1 cellular context compared by ENCODE assay signal in the genomic region with DNA sequence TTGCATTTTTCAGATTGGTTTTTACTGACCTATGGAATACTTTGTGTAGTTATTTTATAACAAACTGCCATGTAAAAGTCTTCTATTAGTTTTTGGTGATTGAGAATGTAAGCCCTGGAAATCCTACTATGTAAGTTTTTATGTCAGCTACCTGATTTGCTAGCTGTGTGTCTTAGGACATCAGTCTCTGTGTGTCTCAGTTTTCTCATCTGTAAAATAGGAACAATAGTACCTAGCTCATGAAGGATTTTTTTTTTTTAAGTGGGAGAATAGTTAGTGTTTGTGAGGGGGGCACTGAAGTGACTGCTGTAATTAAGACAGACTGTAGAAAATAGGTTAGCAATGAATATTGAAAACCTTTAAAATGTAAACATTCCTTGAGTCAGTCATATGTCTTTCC.
TF ChIP-seq lines count a peak whose summit lies in the region.

No MANE protein-coding gene starts in this region.

TF ChIP-seq in K562, 482 proteins besides CTCF, POLR2A, EP300 and RAD21 (continued from another document):
- TF ChIP-seq, protein P1, sequence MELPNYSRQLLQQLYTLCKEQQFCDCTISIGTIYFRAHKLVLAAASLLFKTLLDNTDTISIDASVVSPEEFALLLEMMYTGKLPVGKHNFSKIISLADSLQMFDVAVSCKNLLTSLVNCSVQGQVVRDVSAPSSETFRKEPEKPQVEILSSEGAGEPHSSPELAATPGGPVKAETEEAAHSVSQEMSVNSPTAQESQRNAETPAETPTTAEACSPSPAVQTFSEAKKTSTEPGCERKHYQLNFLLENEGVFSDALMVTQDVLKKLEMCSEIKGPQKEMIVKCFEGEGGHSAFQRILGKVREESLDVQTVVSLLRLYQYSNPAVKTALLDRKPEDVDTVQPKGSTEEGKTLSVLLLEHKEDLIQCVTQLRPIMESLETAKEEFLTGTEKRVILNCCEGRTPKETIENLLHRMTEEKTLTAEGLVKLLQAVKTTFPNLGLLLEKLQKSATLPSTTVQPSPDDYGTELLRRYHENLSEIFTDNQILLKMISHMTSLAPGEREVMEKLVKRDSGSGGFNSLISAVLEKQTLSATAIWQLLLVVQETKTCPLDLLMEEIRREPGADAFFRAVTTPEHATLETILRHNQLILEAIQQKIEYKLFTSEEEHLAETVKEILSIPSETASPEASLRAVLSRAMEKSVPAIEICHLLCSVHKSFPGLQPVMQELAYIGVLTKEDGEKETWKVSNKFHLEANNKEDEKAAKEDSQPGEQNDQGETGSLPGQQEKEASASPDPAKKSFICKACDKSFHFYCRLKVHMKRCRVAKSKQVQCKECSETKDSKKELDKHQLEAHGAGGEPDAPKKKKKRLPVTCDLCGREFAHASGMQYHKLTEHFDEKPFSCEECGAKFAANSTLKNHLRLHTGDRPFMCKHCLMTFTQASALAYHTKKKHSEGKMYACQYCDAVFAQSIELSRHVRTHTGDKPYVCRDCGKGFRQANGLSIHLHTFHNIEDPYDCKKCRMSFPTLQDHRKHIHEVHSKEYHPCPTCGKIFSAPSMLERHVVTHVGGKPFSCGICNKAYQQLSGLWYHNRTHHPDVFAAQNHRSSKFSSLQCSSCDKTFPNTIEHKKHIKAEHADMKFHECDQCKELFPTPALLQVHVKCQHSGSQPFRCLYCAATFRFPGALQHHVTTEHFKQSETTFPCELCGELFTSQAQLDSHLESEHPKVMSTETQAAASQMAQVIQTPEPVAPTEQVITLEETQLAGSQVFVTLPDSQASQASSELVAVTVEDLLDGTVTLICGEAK (IDR thresholded peaks at IDR 0.05): no peak
- TF ChIP-seq, protein P1 (CRISPR knock-in tag; IDR thresholded peaks at IDR 0.05): no peak
